Comparison of ENCODE assay signal across 23 cellular contexts in genomic region chr7:19020711-19021110, GRCh38.
DNase-seq lines count a peak whose midpoint lies in the region; ATAC-seq and TF ChIP-seq lines count a peak whose summit lies in the region.
"Had no signal": no experiment of that assay in that cellular context is flagged by ENCODE, and none has a peak within 500 bp of the region (broad histone marks: within the 10 kb centered on the region; RNA-seq: fewer than 3 reads in every experiment).

No MANE protein-coding gene starts in this region.

- H3K9me3 ChIP-seq in breast epithelium (peaks cover 0 to 9% of the 10 kb centered on the region in 2 donors), RWPE2 (ENCODE audit: severe bottlenecking) (no peaks in the 10 kb centered on the region), smooth muscle cell (replicated peaks; ENCODE audit: low read depth) (peaks cover 8% of the 10 kb centered on the region)
- H3K9me3 ChIP-seq: prostate gland, upper lobe of left lung had no signal

- H3K4me1 Mint-ChIP-seq in MCF 10A (ENCODE audit: insufficient read depth, unreplicated experiment) (peaks cover 19% of the 10 kb centered on the region), natural killer cell (no peaks in the 10 kb centered on the region)
- H3K4me1 Mint-ChIP-seq: activated CD4-positive, alpha-beta T cell treated with anti-CD3 and anti-CD28 coated beads for 36 hours; brain had no signal

- no peak overlapping the region for H3K4me3 Mint-ChIP-seq in MCF 10A (ENCODE audit: unreplicated experiment)
- H3K4me3 Mint-ChIP-seq in natural killer cell, result no peak overlapping the region
- H3K4me3 Mint-ChIP-seq: activated CD4-positive, alpha-beta T cell treated with anti-CD3 and anti-CD28 coated beads for 36 hours; brain; H9; T-helper 1 cell treated with Interleukin-12 subunit alpha and Interleukin-12 subunit beta and Interleukin-4 antibody, amounts not matched to agents 30 μg/mL and 1 μg/mL, for 36 hours had no signal

- DNase-seq in MCF 10A (ENCODE audit: unreplicated experiment) (peak; percentile 8), breast epithelium (ENCODE audit: low spot score in 2 of 2) (no peak), RWPE2 (ENCODE audit: low spot score) (no peak), smooth muscle cell (lab: John Stamatoyannopoulos, UW; ENCODE audit: unreplicated experiment) (no peak), natural killer cell (no peak), DMS79 treated with DMSO at 0.1 percent for 48 hours (lab: John Stamatoyannopoulos, UW) (no peak), GOT3 (lab: John Stamatoyannopoulos, UW) (no peak)
- DNase-seq: activated CD4-positive, alpha-beta T cell treated with anti-CD3 and anti-CD28 coated beads for 36 hours; activated effector memory CD4-positive, alpha-beta T cell treated with anti-CD3 and anti-CD28 coated beads, Interleukin-2, amount 50 U/mL, for 16 hours; effector memory CD4-positive, alpha-beta T cell; glutamatergic neuron; H9; KBM-7; NCI-H146; NCI-H524; NK-92 treated with Interleukin-12 subunit alpha and Interleukin-12 subunit beta, amount 100 ng/mL, for 24 hours; Peyer's patch; upper lobe of left lung had no signal

- no peaks in the 10 kb centered on the region for H3K4me1 ChIP-seq in breast epithelium
- peaks cover 23% of the 10 kb centered on the region for H3K4me1 ChIP-seq in RWPE2 (ENCODE audit: insufficient read depth, poor library complexity, severe bottlenecking)
- no peaks in the 10 kb centered on the region for H3K4me1 ChIP-seq in smooth muscle cell (ENCODE audit: low read depth)
- H3K4me1 ChIP-seq: Peyer's patch, prostate gland, upper lobe of left lung had no signal

- BruUV-seq in MCF 10A (replicated peaks; lab: Mats Ljungman, UMichigan), result no TSS peak

- H3K27me3 ChIP-seq in breast epithelium (no peaks in the 10 kb centered on the region), RWPE2 (ENCODE audit: insufficient read depth, poor library complexity, severe bottlenecking) (no peaks in the 10 kb centered on the region), smooth muscle cell (ENCODE audit: low read depth) (no peaks in the 10 kb centered on the region)
- H3K27me3 ChIP-seq: Peyer's patch, upper lobe of left lung had no signal

- H3K36me3 ChIP-seq in breast epithelium (no peaks in the 10 kb centered on the region), RWPE2 (ENCODE audit: low read depth) (no peaks in the 10 kb centered on the region), smooth muscle cell (ENCODE audit: low read depth) (no peaks in the 10 kb centered on the region)
- H3K36me3 ChIP-seq: Peyer's patch, prostate gland, upper lobe of left lung had no signal

- no peak overlapping the region for H3K4me2 ChIP-seq in smooth muscle cell

- ATAC-seq in RWPE2 (ENCODE audit: low read depth) (peak; percentile 78), esophagus mucosa (peak; percentile 40), natural killer cell (no peak)
- ATAC-seq: activated CD4-positive, alpha-beta T cell treated with anti-CD3 and anti-CD28 coated beads for 36 hours had no signal

- H2AFZ ChIP-seq in smooth muscle cell (ENCODE audit: low read depth), result no peak overlapping the region

- peaks cover 7% of the 10 kb centered on the region for H3F3A ChIP-seq in smooth muscle cell (ENCODE audit: low read depth)

- H3K36me3 Mint-ChIP-seq in MCF 10A (ENCODE audit: insufficient read depth, unreplicated experiment) (peaks cover 12% of the 10 kb centered on the region), natural killer cell (peaks cover 12% of the 10 kb centered on the region)
- H3K36me3 Mint-ChIP-seq: brain had no signal

- no peak overlapping the region for H3K9ac ChIP-seq in smooth muscle cell (ENCODE audit: low read depth)

- TF ChIP-seq POLR2A in breast epithelium (IDR thresholded peaks at IDR 0.05), result no peak

- CTCF ChIA-PET in MCF 10A (lab: Yijun Ruan, JAX), result interaction anchor here (0.6 to 1.3 kb wide), 4 partner anchors 9 to 669 kb away, joined by 3 to 4 read pairs (median 4); no protein-coding TSS in a partner anchor

- H3K27me3 Mint-ChIP-seq in MCF 10A (ENCODE audit: insufficient read depth, unreplicated experiment) (no peaks in the 10 kb centered on the region), natural killer cell (ENCODE audit: low read depth in 2 of 2) (no peaks in the 10 kb centered on the region)
- H3K27me3 Mint-ChIP-seq: activated CD4-positive, alpha-beta T cell treated with anti-CD3 and anti-CD28 coated beads for 36 hours had no signal

- POLR2A ChIA-PET in MCF 10A (lab: Yijun Ruan, JAX), result interaction anchor here (0.8 kb wide), 1 partner anchor 44 kb away, joined by 3 read pairs; no protein-coding TSS in a partner anchor

- H3K27ac Mint-ChIP-seq in MCF 10A (ENCODE audit: low read depth, unreplicated experiment), result peak overlapping the region; percentile 70
- no peak overlapping the region for H3K27ac Mint-ChIP-seq in natural killer cell
- H3K27ac Mint-ChIP-seq: activated CD4-positive, alpha-beta T cell treated with anti-CD3 and anti-CD28 coated beads for 36 hours; brain; H9; T-helper 1 cell treated with Interleukin-12 subunit alpha and Interleukin-12 subunit beta and Interleukin-4 antibody, amounts not matched to agents 30 μg/mL and 1 μg/mL, for 36 hours had no signal

- H4K20me1 ChIP-seq in smooth muscle cell (ENCODE audit: low read depth), result no peaks in the 10 kb centered on the region

- H3K4me3 ChIP-seq in breast epithelium (no peak overlapping the region), RWPE2 (ENCODE audit: severe bottlenecking) (no peak overlapping the region), smooth muscle cell (no peak overlapping the region)
- H3K4me3 ChIP-seq: Peyer's patch, prostate gland, upper lobe of left lung had no signal

- 55% methylated on average over 2 of the region's 2 CpGs for WGBS in smooth muscle cell (ENCODE audit: low lambda C conversion rate)

- no peak for TF ChIP-seq CTCF in MCF 10A (IDR thresholded peaks at IDR 0.05; ENCODE audit: unreplicated experiment)
- TF ChIP-seq CTCF in breast epithelium (IDR thresholded peaks at IDR 0.05), result no peak
- no peak for TF ChIP-seq CTCF in RWPE2 (IDR thresholded peaks at IDR 0.05; ENCODE audit: poor library complexity, severe bottlenecking)
- TF ChIP-seq CTCF in smooth muscle cell (IDR thresholded peaks at IDR 0.05; ENCODE audit: borderline replicate concordance, insufficient read depth, poor library complexity, severe bottlenecking), result no peak
- TF ChIP-seq CTCF in natural killer cell (IDR thresholded peaks at IDR 0.05), result no peak

- no peaks in the 10 kb centered on the region for H3K79me2 ChIP-seq in smooth muscle cell (ENCODE audit: low read depth)

- H3K9me3 Mint-ChIP-seq in MCF 10A (ENCODE audit: unreplicated experiment) (peaks cover 23% of the 10 kb centered on the region), natural killer cell (peaks cover 3 to 4% of the 10 kb centered on the region in 2 donors)

- H3K27ac ChIP-seq in breast epithelium (no peak overlapping the region), RWPE2 (ENCODE audit: poor library complexity, severe bottlenecking) (peak overlapping the region; percentile 69), smooth muscle cell (ENCODE audit: low read depth) (peak overlapping the region; percentile 1)
- H3K27ac ChIP-seq: 22Rv1, Peyer's patch, prostate gland, upper lobe of left lung had no signal

- intact Hi-C loops in MCF 10A (cut with micrococcal nuclease) (no loop called here), breast epithelium (cut with DNase I; ENCODE audit: low total_unique reads) (no loop called here), natural killer cell (cut with micrococcal nuclease) (no loop called here)

Comparison
In these comparisons a context has a peak if more than half of its experiments do, and no peak if none do; other contexts are left out.
1. H3K27ac ChIP-seq: peak in RWPE2 (single experiment) and smooth muscle cell (single experiment); none in breast epithelium (0 of 2).
2. ATAC-seq: peak in RWPE2 (single experiment) and esophagus mucosa (single experiment); none in natural killer cell (0 of 3).